ENCODE assay signal across 6 cellular contexts in genomic region chr2:64253421-64253820, GRCh38.
A peak's percentile ranks its signal among the peaks of the same experiment; 100 is the strongest.
DNase-seq lines count a peak whose midpoint lies in the region; ATAC-seq, FAIRE-seq and TF ChIP-seq lines count a peak whose summit lies in the region.
"Not testable (repeated sequence)": the region's sequence is repeated elsewhere in the genome, so short reads cannot be mapped to it uniquely, and the experiment has no call there.

No MANE protein-coding gene starts in this region.

- not testable (repeated sequence) for DNase-seq in H7; K562 (ENCODE audit: extremely low read depth in 1 of 4, low spot score in 3 of 4); mesendoderm
- peak; percentile 20 to 26 for DNase-seq in erythroblast (lab: John Stamatoyannopoulos, UW)

- WGBS in HUES64: under 1% methylated on average over 8 of the region's 9 CpGs
- WGBS in K562 (ENCODE audit: insufficient coverage, low coverage, missing lambda C conversion rate): 2% methylated on average over 6 of the region's 9 CpGs
- WGBS in mesendoderm (ENCODE audit: extremely low coverage, insufficient coverage, low lambda C conversion rate): no CpG with 5 or more reads among the region's 9 CpGs

- TF ChIP-seq CTCF in K562 (IDR thresholded peaks at IDR 0.05 in 2 of 3, conservative IDR thresholded peaks at IDR 0.05 in 1 of 3; ENCODE audit: insufficient read depth in 2 of 3, low read depth in 1 of 3, low read length in 3 of 3): not testable (repeated sequence)

- not testable (repeated sequence) for TF ChIP-seq RAD21 in K562 (CRISPR knock-in tag; conservative IDR thresholded peaks at IDR 0.05 in 1 of 2, IDR thresholded peaks at IDR 0.05 in 1 of 2)

- not testable (repeated sequence) for H2BK120ac ChIP-seq in mesendoderm (ENCODE audit: low read depth, low read length)

- not testable (repeated sequence) for H2AFZ ChIP-seq in K562 (ENCODE audit: low read depth, low read length)

- peaks cover 30% of the 10 kb centered on the region for H3K4me1 ChIP-seq in HUES64 (ENCODE audit: insufficient read depth, low read length)
- not testable (repeated sequence) for H3K4me1 ChIP-seq in K562 (replicated peaks in 1 of 2; ENCODE audit: control insufficient read depth in 2 of 2, insufficient read depth in 2 of 2, low read length in 2 of 2); mesendoderm (ENCODE audit: control insufficient read depth, low read depth, low read length)
- H3K4me1 ChIP-seq in iPS-15b (ENCODE audit: control insufficient read depth, insufficient read depth, low read length): peaks cover 26% of the 10 kb centered on the region

- in situ Hi-C loops in K562 (cut with MboI): not testable (repeated sequence)

- H3K23ac ChIP-seq in mesendoderm (ENCODE audit: low read length): not testable (repeated sequence)

- peak overlapping the region; percentile 88 for H3K56ac ChIP-seq in mesendoderm (ENCODE audit: low read length)

- H3K79me2 ChIP-seq in K562 (ENCODE audit: control insufficient read depth, insufficient read depth, low read length): not testable (repeated sequence)
- peaks cover 24% of the 10 kb centered on the region for H3K79me2 ChIP-seq in mesendoderm (ENCODE audit: control insufficient read depth, insufficient read depth, low read length)

- not testable (repeated sequence) for H4K5ac ChIP-seq in mesendoderm (ENCODE audit: low read length)

- CTCF ChIA-PET in K562 (lab: Yijun Ruan, JAX; ENCODE audit: low intra/inter-chr PET ratio): not testable (repeated sequence)

- not testable (repeated sequence) for H3K4ac ChIP-seq in mesendoderm (ENCODE audit: low read depth, low read length)

- not testable (repeated sequence) for H4K20me1 ChIP-seq in K562 (replicated peaks; ENCODE audit: control insufficient read depth, insufficient read depth, low read length)

- H3K9me3 ChIP-seq in HUES64 (ENCODE audit: insufficient read depth, low read depth, low read length); K562 (replicated peaks; ENCODE audit: control insufficient read depth, insufficient read depth, low read depth, low read length); iPS-15b (ENCODE audit: control insufficient read depth, insufficient read depth, low read length): not testable (repeated sequence)

- H3K79me1 ChIP-seq in mesendoderm (ENCODE audit: low read length): not testable (repeated sequence)

- H3K4me3 ChIP-seq in H7 (ENCODE audit: insufficient read depth, low read depth, low read length) (peak overlapping the region; percentile 55), HUES64 (ENCODE audit: low read length) (peak overlapping the region; percentile 67), K562 (peak overlapping the region; percentile 21; the same call in 1 of the 2 replicates), iPS-15b (ENCODE audit: low read depth, low read length) (peak overlapping the region; percentile 72), mesendoderm (ENCODE audit: low read length) (peak overlapping the region; percentile 40)

- TF ChIP-seq EP300 in K562 (IDR thresholded peaks at IDR 0.05; ENCODE audit: low read length): not testable (repeated sequence)

- ATAC-seq in K562: not testable (repeated sequence)

- not testable (repeated sequence) for FAIRE-seq in K562 (lab: Jason Lieb, UNC)

- not testable (repeated sequence) for BruUV-seq in K562 (replicated peaks; lab: Mats Ljungman, UMichigan)

- not testable (repeated sequence) for H2AK5ac ChIP-seq in mesendoderm (ENCODE audit: low read length)

- H3K9me1 ChIP-seq in K562 (ENCODE audit: control insufficient read depth, insufficient read depth, low read length): not testable (repeated sequence)

- not testable (repeated sequence) for H2BK15ac ChIP-seq in mesendoderm (replicated peaks; ENCODE audit: low read depth)

- H3K27ac ChIP-seq in HUES64 (ENCODE audit: low read depth, low read length) (peak overlapping the region; percentile 91; the same call in 1 of the 2 replicates), K562 (ENCODE audit: extremely low read depth, low read depth, low read length) (peak overlapping the region; percentile 55; the same call in 1 of the 3 replicates), mesendoderm (ENCODE audit: low read depth, low read length) (peak overlapping the region; percentile 81)

- POLR2A ChIA-PET in K562 (lab: Yijun Ruan, JAX): not testable (repeated sequence)

- H4K8ac ChIP-seq in mesendoderm (ENCODE audit: low read depth, low read length): not testable (repeated sequence)

- H2BK5ac ChIP-seq in mesendoderm (ENCODE audit: low read length): not testable (repeated sequence)

- H3K27me3 ChIP-seq in H7 (ENCODE audit: control insufficient read depth, insufficient read depth, low read length); HUES64 (ENCODE audit: insufficient read depth, low read length); K562 (ENCODE audit: control insufficient read depth in 2 of 2, insufficient read depth in 2 of 2, low read length in 2 of 2); iPS-15b (ENCODE audit: control insufficient read depth, insufficient read depth, low read length); mesendoderm (ENCODE audit: insufficient read depth, low read length, poor library complexity): not testable (repeated sequence)

- H3K36me3 ChIP-seq in H7 (replicated peaks; ENCODE audit: control insufficient read depth, insufficient read depth, low read length); K562 (ENCODE audit: control insufficient read depth, insufficient read depth, low read length); iPS-15b (ENCODE audit: control insufficient read depth, insufficient read depth, low read length); mesendoderm (ENCODE audit: control insufficient read depth, insufficient read depth, low read length): not testable (repeated sequence)
- H3K36me3 ChIP-seq in HUES64 (ENCODE audit: insufficient read depth, low read length): peaks cover 22% of the 10 kb centered on the region

- H3K18ac ChIP-seq in mesendoderm (ENCODE audit: low read length): peak overlapping the region; percentile 69

- peak overlapping the region; percentile 66 for H3K4me2 ChIP-seq in K562 (ENCODE audit: insufficient read depth, low read length)
- H3K4me2 ChIP-seq in mesendoderm (ENCODE audit: low read length): not testable (repeated sequence)

- H3K9ac ChIP-seq in HUES64 (ENCODE audit: low read depth, low read length) (peak overlapping the region; percentile 90), K562 (ENCODE audit: insufficient read depth in 1 of 2, low read depth in 2 of 2, low read length in 2 of 2) (peak overlapping the region; percentile 46 to 81; a peak in 3 of 4 replicates), iPS-15b (ENCODE audit: low read depth, low read length) (peak overlapping the region; percentile 93), mesendoderm (ENCODE audit: low read length) (peak overlapping the region; percentile 83)

- intact Hi-C loops in K562 (cut with micrococcal nuclease): not testable (repeated sequence)

- not testable (repeated sequence) for TF ChIP-seq POLR2A in K562 (conservative IDR thresholded peaks at IDR 0.05); erythroblast (IDR thresholded peaks at IDR 0.05; ENCODE audit: low read length)

TF ChIP-seq in K562, 482 proteins besides CTCF, POLR2A, EP300 and RAD21 (continues in another document):
- TF ChIP-seq MTA2 (IDR thresholded peaks at IDR 0.05; ENCODE audit: low read depth) (peak; percentile 72), NFIC (IDR thresholded peaks at IDR 0.05) (peak; percentile 52), ARID1B (IDR thresholded peaks at IDR 0.05) (peak; percentile 90), PYGO2 (tag; IDR thresholded peaks at IDR 0.05) (0 out of 2 replicates have a peak, but pooled peaks have one; percentile 32), ZBTB2 (IDR thresholded peaks at IDR 0.05) (peak; percentile 63; the same call in 1 of the 2 replicates), CC2D1A (IDR thresholded peaks at IDR 0.05) (peak; percentile 37; the same call in 1 of the 2 replicates), TCF3 (CRISPR knock-in tag; IDR thresholded peaks at IDR 0.05) (peak; percentile 52), TAL1 (IDR thresholded peaks at IDR 0.05) (peak; percentile 84), SMARCA4 (IDR thresholded peaks at IDR 0.05) (peak; percentile 67), HDAC2 (IDR thresholded peaks at IDR 0.05) (peak; percentile 40; the same call in 1 of the 2 replicates), ETV6 (IDR thresholded peaks at IDR 0.05; ENCODE audit: borderline replicate concordance in 1 of 2, low read depth in 2 of 2, low read length in 1 of 2) (peak in 1 of 2 experiments; percentile 78; a peak in 1 of 4 replicates), CBFA2T3 (IDR thresholded peaks at IDR 0.05) (peak; percentile 85), CBFA2T2 (conservative IDR thresholded peaks at IDR 0.05) (peak; percentile 79), TRIM24 (IDR thresholded peaks at IDR 0.05) (peak; percentile 55 to 66; a peak in 3 of 4 replicates), GATAD2A (IDR thresholded peaks at IDR 0.05) (peak; percentile 85; the same call in 1 of the 2 replicates), HDAC1 (IDR thresholded peaks at IDR 0.05) (peak in 1 of 2 experiments; percentile 53; a peak in 1 of 4 replicates)
- not testable (repeated sequence) for TF ChIP-seq ETV6 (CRISPR knock-in tag; IDR thresholded peaks at IDR 0.05; ENCODE audit: borderline replicate concordance)

Comparison
In these comparisons a context has a peak if more than half of its experiments do, and no peak if none do; other contexts are left out.
1. H3K4me3 ChIP-seq: peak in every context shown above with its lines; median percentile 72 in iPS-15b; 67 in HUES64; 55 in H7; 40 in mesendoderm; 21 in K562.